8 cellular contexts compared by ENCODE assay signal in genomic region chr1:53328490-53329182, GRCh38. TPM values are rescaled to one million over a fixed set of nuclear protein-coding genes. Genes with fewer than 3 reads are reported as not detected.
A peak's percentile ranks its signal among the peaks of the same experiment; 100 is the strongest.
DNase-seq lines count a peak whose midpoint lies in the region; ATAC-seq, FAIRE-seq and TF ChIP-seq lines count a peak whose summit lies in the region.

No MANE protein-coding gene starts in this region.

- peak; percentile 54 for DNase-seq in NCI-H2227 (lab: John Stamatoyannopoulos, UW; ENCODE audit: unreplicated experiment)
- no peak for DNase-seq in NCI-H2227 treated with DMSO at 0.1 percent for 48 hours (lab: John Stamatoyannopoulos, UW)
- no peak for DNase-seq in SJCRH30
- DNase-seq in endothelial cell of umbilical vein (ENCODE audit: low read depth, low spot score) = no peak
- DNase-seq in trophoblast cell = no peak
- no peak for DNase-seq in NCI-H1417 (lab: John Stamatoyannopoulos, UW)

- no peaks in the 10 kb centered on the region for H3K9me1 ChIP-seq in endothelial cell of umbilical vein (replicated peaks; ENCODE audit: control insufficient read depth, extremely low read depth, insufficient read depth, low read length)

- no peak overlapping the region for H4K8ac ChIP-seq in trophoblast cell (ENCODE audit: low read depth, low read length)

- TF ChIP-seq POLR2A in endothelial cell of umbilical vein (IDR thresholded peaks at IDR 0.05; ENCODE audit: low read depth, low read length) = no peak

- CTCF ChIA-PET in endothelial cell of umbilical vein (lab: Charles Lee) = no interaction called here

- H3K79me1 ChIP-seq in trophoblast cell (ENCODE audit: low read length) = peaks cover 4% of the 10 kb centered on the region

- H3K4me2 ChIP-seq in endothelial cell of umbilical vein (ENCODE audit: insufficient read depth, low read length) = no peak overlapping the region
- peak overlapping the region; percentile 97 for H3K4me2 ChIP-seq in trophoblast cell (ENCODE audit: low read length)

- intact Hi-C loops in endothelial cell of umbilical vein (cut with micrococcal nuclease) = loop anchor here (1.0 kb wide), 1 partner anchor 65 kb away; no protein-coding TSS in a partner anchor

- POLR2A ChIA-PET in endothelial cell of umbilical vein (lab: Charles Lee) = no interaction called here

- H2BK12ac ChIP-seq in trophoblast cell (ENCODE audit: low read length) = no peak overlapping the region

- H2BK5ac ChIP-seq in trophoblast cell (ENCODE audit: low read depth, low read length, poor library complexity) = no peak overlapping the region

- no peak overlapping the region for H2AK5ac ChIP-seq in trophoblast cell (ENCODE audit: low read length)

- H3K23ac ChIP-seq in trophoblast cell (ENCODE audit: low read length) = no peak overlapping the region

- no TSS peak for BruUV-seq in endothelial cell of umbilical vein (replicated peaks; lab: Mats Ljungman, UMichigan)

- H3K27me3 ChIP-seq in SJCRH30 (no peaks in the 10 kb centered on the region), endothelial cell of umbilical vein (ENCODE audit: control insufficient read depth in 2 of 2, insufficient read depth in 2 of 2, low read length in 2 of 2) (no peaks in the 10 kb centered on the region), trophoblast cell (ENCODE audit: insufficient read depth, low read length) (peaks cover 4% of the 10 kb centered on the region)

- no peak overlapping the region for H4K91ac ChIP-seq in trophoblast cell (ENCODE audit: low read depth, low read length)

- H3K9me3 ChIP-seq in SJCRH30 (replicated peaks) (no peaks in the 10 kb centered on the region), endothelial cell of umbilical vein (replicated peaks; ENCODE audit: control insufficient read depth, insufficient read depth, low read length) (no peaks in the 10 kb centered on the region), trophoblast cell (ENCODE audit: insufficient read depth, low read depth, low read length) (no peaks in the 10 kb centered on the region)

- H2AFZ ChIP-seq in endothelial cell of umbilical vein (ENCODE audit: low read depth, low read length) = peak overlapping the region; percentile 83
- H2AFZ ChIP-seq in trophoblast cell (ENCODE audit: insufficient read depth, low read length, poor library complexity) = no peak overlapping the region

- WGBS in trophoblast cell (ENCODE audit: extremely low coverage, insufficient coverage, insufficient read length) = no CpG with 5 or more reads among the region's 29 CpGs

- peak overlapping the region; percentile 56 for H3K4me3 ChIP-seq in SJCRH30
- H3K4me3 ChIP-seq in endothelial cell of umbilical vein (replicated peaks in 1 of 3; ENCODE audit: insufficient read depth in 1 of 3, low read depth in 1 of 3, low read length in 3 of 3) = peak overlapping the region; percentile 8 to 53 (median 24)
- no peak overlapping the region for H3K4me3 ChIP-seq in trophoblast cell (ENCODE audit: low read depth, low read length)

- H3K4me1 ChIP-seq in SJCRH30 = no peaks in the 10 kb centered on the region
- H3K4me1 ChIP-seq in endothelial cell of umbilical vein (ENCODE audit: control insufficient read depth, extremely low read depth, insufficient read depth, low read length) = peaks cover 16% of the 10 kb centered on the region
- peaks cover 17 to 25% of the 10 kb centered on the region in 2 experiments for H3K4me1 ChIP-seq in trophoblast cell (ENCODE audit: control insufficient read depth in 1 of 2, insufficient read depth in 2 of 2, low read length in 2 of 2)

- no peak overlapping the region for H3K14ac ChIP-seq in trophoblast cell (ENCODE audit: low read length)

- no peaks in the 10 kb centered on the region for H3K36me3 ChIP-seq in SJCRH30
- H3K36me3 ChIP-seq in endothelial cell of umbilical vein (ENCODE audit: control insufficient read depth in 2 of 2, extremely low read depth in 1 of 2, insufficient read depth in 2 of 2, low read length in 2 of 2) = no peaks in the 10 kb centered on the region
- H3K36me3 ChIP-seq in trophoblast cell (ENCODE audit: control insufficient read depth in 1 of 2, insufficient read depth in 2 of 2, low read length in 2 of 2) = no peaks in the 10 kb centered on the region

- H3K79me2 ChIP-seq in endothelial cell of umbilical vein (ENCODE audit: control insufficient read depth, insufficient read depth, low read length) = peaks cover 27% of the 10 kb centered on the region
- no peaks in the 10 kb centered on the region for H3K79me2 ChIP-seq in trophoblast cell (ENCODE audit: control insufficient read depth, insufficient read depth, low read length, poor library complexity)

- TF ChIP-seq CTCF in endothelial cell of umbilical vein (IDR thresholded peaks at IDR 0.05; ENCODE audit: extremely low read depth in 1 of 2, insufficient read depth in 1 of 2, low read depth in 1 of 2, low read length in 2 of 2) = no peak

- H3K18ac ChIP-seq in trophoblast cell (ENCODE audit: low read length) = no peak overlapping the region

- no peak for FAIRE-seq in endothelial cell of umbilical vein (lab: Jason Lieb, UNC)

- no peak overlapping the region for H3K9ac ChIP-seq in endothelial cell of umbilical vein (replicated peaks; ENCODE audit: extremely low read depth, insufficient read depth, low read length)
- H3K9ac ChIP-seq in trophoblast cell (ENCODE audit: low read length) = no peak overlapping the region

- ATAC-seq in HG03442 (IDR thresholded peaks at IDR 0.05; ENCODE audit: unreplicated experiment) (no peak), GM19452 (IDR thresholded peaks at IDR 0.05; ENCODE audit: unreplicated experiment) (no peak)

- no peak overlapping the region for H2BK120ac ChIP-seq in trophoblast cell (ENCODE audit: insufficient read depth, low read length, poor library complexity)

- no peaks in the 10 kb centered on the region for H4K20me1 ChIP-seq in endothelial cell of umbilical vein (replicated peaks; ENCODE audit: control insufficient read depth, extremely low read depth, insufficient read depth, low read length)

- no peak overlapping the region for H4K12ac ChIP-seq in trophoblast cell (ENCODE audit: low read depth, low read length)

- dilution Hi-C loops in endothelial cell of umbilical vein (cut with MboI; ENCODE audit: extremely low pct_ligation_motif_present, low sequenced_read_pairs) = no loop called here

- H3K27ac ChIP-seq in SJCRH30 (no peak overlapping the region), endothelial cell of umbilical vein (ENCODE audit: insufficient read depth, low read depth, low read length) (no peak overlapping the region), trophoblast cell (ENCODE audit: low read depth, low read length) (no peak overlapping the region)

- no peak overlapping the region for H3K4ac ChIP-seq in trophoblast cell (ENCODE audit: low read depth, low read length)

TF ChIP-seq in endothelial cell of umbilical vein, 7 proteins besides CTCF, POLR2A, EP300 and RAD21:
- TF ChIP-seq JUN (IDR thresholded peaks at IDR 0.05; ENCODE audit: borderline replicate concordance, insufficient read depth, insufficient read length, low read depth) (no peak), FOS (IDR thresholded peaks at IDR 0.05; ENCODE audit: borderline replicate concordance, insufficient read depth, low read length) (no peak), MAX (IDR thresholded peaks at IDR 0.05; ENCODE audit: insufficient read depth, insufficient read length) (no peak)

RNA-seq across cellular contexts. Expression of gene LRP8, which starts 0.8 kb away (rescaled TPM):
- 17.9 and 21.4 TPM in 2 replicates for total RNA-seq in SJCRH30 (2014; rRNA removed; shearing (Covaris generic))
- 57.1 and 62.2 TPM in 2 replicates for total RNA-seq in endothelial cell of umbilical vein
- 32.7 and 40.9 TPM in 2 replicates for polyA plus RNA-seq in endothelial cell of umbilical vein
- polyA plus RNA-seq in endothelial cell of umbilical vein (2011; cell fraction: cytosol; rRNA removed) = 29.8 and 30.0 TPM in 2 replicates
- 124 and 145 TPM in 2 replicates for polyA plus RNA-seq in endothelial cell of umbilical vein (2011; cell fraction: nucleus; rRNA removed)
- polyA plus RNA-seq in endothelial cell of umbilical vein (2012) = 26.6 and 30.5 TPM in 2 replicates
- polyA minus RNA-seq in endothelial cell of umbilical vein = 81.5 and 89.4 TPM in 2 replicates
- polyA minus RNA-seq in endothelial cell of umbilical vein (2011; cell fraction: cytosol; rRNA and poly(A)+ RNA removed) = 59.2 TPM
- polyA minus RNA-seq in endothelial cell of umbilical vein (2011; cell fraction: nucleus; rRNA and poly(A)+ RNA removed) = 51.7 and 72.7 TPM in 2 replicates
- 5.2 and 5.8 TPM in 2 replicates for polyA plus RNA-seq in trophoblast cell (2013)
